Comparison of ENCODE assay signal across 1 cellular context in the genomic region with DNA sequence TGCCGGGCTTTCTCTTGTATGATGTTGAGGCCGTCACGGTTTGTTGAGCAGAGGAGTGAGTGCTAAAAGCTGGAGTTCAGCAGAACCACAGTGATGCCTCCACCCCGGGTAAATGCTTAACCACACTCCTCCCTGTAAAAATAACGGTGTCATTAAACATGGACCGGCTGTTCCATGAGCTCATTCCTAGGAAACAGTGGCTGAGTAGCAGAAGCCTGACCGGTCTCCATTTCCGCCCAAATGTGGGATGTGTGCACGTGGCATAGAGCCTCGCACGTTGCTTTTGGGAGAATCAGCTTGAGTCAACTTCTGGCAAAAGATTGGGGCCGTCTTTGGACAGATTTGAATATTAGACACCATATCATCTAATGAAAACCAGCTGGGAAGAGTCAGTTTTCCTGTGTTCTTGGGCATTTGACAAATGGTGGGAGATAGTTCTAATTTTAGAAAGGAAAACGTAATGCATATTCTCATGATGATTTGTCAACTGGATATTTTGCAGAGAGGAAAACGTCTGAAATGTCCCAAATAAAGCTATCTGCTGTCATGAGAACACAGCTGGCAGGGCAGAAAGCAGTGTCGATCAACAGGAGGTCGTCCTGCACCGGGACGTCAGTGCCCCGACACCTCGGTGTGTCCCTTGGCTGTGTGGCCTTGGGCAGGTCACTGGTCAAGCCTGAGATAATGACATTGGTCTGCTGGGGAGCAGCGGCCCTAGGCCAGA.
TF ChIP-seq lines count a peak whose summit lies in the region.

No MANE protein-coding gene starts in this region.

TF ChIP-seq in HepG2, 621 proteins besides CTCF, POLR2A, EP300 and RAD21 (continued from another document and continues in another):
- TF ChIP-seq, protein P1, sequence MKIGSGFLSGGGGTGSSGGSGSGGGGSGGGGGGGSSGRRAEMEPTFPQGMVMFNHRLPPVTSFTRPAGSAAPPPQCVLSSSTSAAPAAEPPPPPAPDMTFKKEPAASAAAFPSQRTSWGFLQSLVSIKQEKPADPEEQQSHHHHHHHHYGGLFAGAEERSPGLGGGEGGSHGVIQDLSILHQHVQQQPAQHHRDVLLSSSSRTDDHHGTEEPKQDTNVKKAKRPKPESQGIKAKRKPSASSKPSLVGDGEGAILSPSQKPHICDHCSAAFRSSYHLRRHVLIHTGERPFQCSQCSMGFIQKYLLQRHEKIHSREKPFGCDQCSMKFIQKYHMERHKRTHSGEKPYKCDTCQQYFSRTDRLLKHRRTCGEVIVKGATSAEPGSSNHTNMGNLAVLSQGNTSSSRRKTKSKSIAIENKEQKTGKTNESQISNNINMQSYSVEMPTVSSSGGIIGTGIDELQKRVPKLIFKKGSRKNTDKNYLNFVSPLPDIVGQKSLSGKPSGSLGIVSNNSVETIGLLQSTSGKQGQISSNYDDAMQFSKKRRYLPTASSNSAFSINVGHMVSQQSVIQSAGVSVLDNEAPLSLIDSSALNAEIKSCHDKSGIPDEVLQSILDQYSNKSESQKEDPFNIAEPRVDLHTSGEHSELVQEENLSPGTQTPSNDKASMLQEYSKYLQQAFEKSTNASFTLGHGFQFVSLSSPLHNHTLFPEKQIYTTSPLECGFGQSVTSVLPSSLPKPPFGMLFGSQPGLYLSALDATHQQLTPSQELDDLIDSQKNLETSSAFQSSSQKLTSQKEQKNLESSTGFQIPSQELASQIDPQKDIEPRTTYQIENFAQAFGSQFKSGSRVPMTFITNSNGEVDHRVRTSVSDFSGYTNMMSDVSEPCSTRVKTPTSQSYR (CRISPR knock-in tag; IDR thresholded peaks at IDR 0.05; ENCODE audit: borderline replicate concordance): no peak; the same call in 1 of the 2 replicates
- TF ChIP-seq, protein P2, sequence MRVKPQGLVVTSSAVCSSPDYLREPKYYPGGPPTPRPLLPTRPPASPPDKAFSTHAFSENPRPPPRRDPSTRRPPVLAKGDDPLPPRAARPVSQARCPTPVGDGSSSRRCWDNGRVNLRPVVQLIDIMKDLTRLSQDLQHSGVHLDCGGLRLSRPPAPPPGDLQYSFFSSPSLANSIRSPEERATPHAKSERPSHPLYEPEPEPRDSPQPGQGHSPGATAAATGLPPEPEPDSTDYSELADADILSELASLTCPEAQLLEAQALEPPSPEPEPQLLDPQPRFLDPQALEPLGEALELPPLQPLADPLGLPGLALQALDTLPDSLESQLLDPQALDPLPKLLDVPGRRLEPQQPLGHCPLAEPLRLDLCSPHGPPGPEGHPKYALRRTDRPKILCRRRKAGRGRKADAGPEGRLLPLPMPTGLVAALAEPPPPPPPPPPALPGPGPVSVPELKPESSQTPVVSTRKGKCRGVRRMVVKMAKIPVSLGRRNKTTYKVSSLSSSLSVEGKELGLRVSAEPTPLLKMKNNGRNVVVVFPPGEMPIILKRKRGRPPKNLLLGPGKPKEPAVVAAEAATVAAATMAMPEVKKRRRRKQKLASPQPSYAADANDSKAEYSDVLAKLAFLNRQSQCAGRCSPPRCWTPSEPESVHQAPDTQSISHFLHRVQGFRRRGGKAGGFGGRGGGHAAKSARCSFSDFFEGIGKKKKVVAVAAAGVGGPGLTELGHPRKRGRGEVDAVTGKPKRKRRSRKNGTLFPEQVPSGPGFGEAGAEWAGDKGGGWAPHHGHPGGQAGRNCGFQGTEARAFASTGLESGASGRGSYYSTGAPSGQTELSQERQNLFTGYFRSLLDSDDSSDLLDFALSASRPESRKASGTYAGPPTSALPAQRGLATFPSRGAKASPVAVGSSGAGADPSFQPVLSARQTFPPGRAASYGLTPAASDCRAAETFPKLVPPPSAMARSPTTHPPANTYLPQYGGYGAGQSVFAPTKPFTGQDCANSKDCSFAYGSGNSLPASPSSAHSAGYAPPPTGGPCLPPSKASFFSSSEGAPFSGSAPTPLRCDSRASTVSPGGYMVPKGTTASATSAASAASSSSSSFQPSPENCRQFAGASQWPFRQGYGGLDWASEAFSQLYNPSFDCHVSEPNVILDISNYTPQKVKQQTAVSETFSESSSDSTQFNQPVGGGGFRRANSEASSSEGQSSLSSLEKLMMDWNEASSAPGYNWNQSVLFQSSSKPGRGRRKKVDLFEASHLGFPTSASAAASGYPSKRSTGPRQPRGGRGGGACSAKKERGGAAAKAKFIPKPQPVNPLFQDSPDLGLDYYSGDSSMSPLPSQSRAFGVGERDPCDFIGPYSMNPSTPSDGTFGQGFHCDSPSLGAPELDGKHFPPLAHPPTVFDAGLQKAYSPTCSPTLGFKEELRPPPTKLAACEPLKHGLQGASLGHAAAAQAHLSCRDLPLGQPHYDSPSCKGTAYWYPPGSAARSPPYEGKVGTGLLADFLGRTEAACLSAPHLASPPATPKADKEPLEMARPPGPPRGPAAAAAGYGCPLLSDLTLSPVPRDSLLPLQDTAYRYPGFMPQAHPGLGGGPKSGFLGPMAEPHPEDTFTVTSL (CRISPR knock-in tag; IDR thresholded peaks at IDR 0.05; ENCODE audit: borderline replicate concordance): peak; percentile 35; the same call in 1 of the 2 replicates
- TF ChIP-seq ZNF607 (CRISPR knock-in tag; IDR thresholded peaks at IDR 0.05; ENCODE audit: borderline replicate concordance) (no peak), MBD4 (IDR thresholded peaks at IDR 0.05; ENCODE audit: borderline replicate concordance, low read length) (no peak), ZFX (CRISPR knock-in tag; IDR thresholded peaks at IDR 0.05; ENCODE audit: low read depth) (no peak; the same call in 1 of the 2 replicates), SMAD1 (CRISPR knock-in tag; IDR thresholded peaks at IDR 0.05; ENCODE audit: borderline replicate concordance, low read depth) (no peak; the same call in 1 of the 2 replicates), SKI (IDR thresholded peaks at IDR 0.05; ENCODE audit: partially characterized antibody) (peak; percentile 31), ZNF616 (CRISPR knock-in tag; IDR thresholded peaks at IDR 0.05; ENCODE audit: low read depth) (no peak), BRD4 (CRISPR knock-in tag; IDR thresholded peaks at IDR 0.05) (no peak), FLYWCH1 (CRISPR knock-in tag; IDR thresholded peaks at IDR 0.05) (no peak), ZNF660 (CRISPR knock-in tag; IDR thresholded peaks at IDR 0.05; ENCODE audit: borderline replicate concordance, low read depth) (no peak), KDM5A (IDR thresholded peaks at IDR 0.05; ENCODE audit: borderline replicate concordance, low read length) (no peak), RFX1 (IDR thresholded peaks at IDR 0.05) (no peak), ARNT2 (CRISPR knock-in tag; IDR thresholded peaks at IDR 0.05; ENCODE audit: low read depth) (no peak), FOSL1 (CRISPR knock-in tag; IDR thresholded peaks at IDR 0.05; ENCODE audit: borderline replicate concordance) (no peak), KDM6A (CRISPR knock-in tag; IDR thresholded peaks at IDR 0.05; ENCODE audit: low read depth) (no peak), STAG1 (CRISPR knock-in tag; IDR thresholded peaks at IDR 0.05) (peak; percentile 34), CBX5 (CRISPR knock-in tag; IDR thresholded peaks at IDR 0.05; ENCODE audit: borderline replicate concordance) (no peak; the same call in 1 of the 2 replicates), ZNF615 (CRISPR knock-in tag; IDR thresholded peaks at IDR 0.05; ENCODE audit: borderline replicate concordance) (no peak), YEATS2 (CRISPR knock-in tag; IDR thresholded peaks at IDR 0.05; ENCODE audit: borderline replicate concordance) (no peak), ZNF556 (CRISPR knock-in tag; IDR thresholded peaks at IDR 0.05; ENCODE audit: borderline replicate concordance) (0 out of 2 replicates have a peak, but pooled peaks have one; percentile 11), SP2 (CRISPR knock-in tag; IDR thresholded peaks at IDR 0.05) (no peak), SAFB2 (CRISPR knock-in tag; IDR thresholded peaks at IDR 0.05; ENCODE audit: borderline replicate concordance, low read depth) (no peak), HMG20A (CRISPR knock-in tag; IDR thresholded peaks at IDR 0.05; ENCODE audit: borderline replicate concordance) (no peak)
- TF ChIP-seq, protein P3, sequence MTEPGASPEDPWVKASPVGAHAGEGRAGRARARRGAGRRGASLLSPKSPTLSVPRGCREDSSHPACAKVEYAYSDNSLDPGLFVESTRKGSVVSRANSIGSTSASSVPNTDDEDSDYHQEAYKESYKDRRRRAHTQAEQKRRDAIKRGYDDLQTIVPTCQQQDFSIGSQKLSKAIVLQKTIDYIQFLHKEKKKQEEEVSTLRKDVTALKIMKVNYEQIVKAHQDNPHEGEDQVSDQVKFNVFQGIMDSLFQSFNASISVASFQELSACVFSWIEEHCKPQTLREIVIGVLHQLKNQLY (CRISPR knock-in tag; IDR thresholded peaks at IDR 0.05): peak; percentile 51; the same call in 1 of the 2 replicates
- TF ChIP-seq, protein P4, sequence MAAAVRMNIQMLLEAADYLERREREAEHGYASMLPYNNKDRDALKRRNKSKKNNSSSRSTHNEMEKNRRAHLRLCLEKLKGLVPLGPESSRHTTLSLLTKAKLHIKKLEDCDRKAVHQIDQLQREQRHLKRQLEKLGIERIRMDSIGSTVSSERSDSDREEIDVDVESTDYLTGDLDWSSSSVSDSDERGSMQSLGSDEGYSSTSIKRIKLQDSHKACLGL (CRISPR knock-in tag; IDR thresholded peaks at IDR 0.05): no peak
- TF ChIP-seq, protein P5, sequence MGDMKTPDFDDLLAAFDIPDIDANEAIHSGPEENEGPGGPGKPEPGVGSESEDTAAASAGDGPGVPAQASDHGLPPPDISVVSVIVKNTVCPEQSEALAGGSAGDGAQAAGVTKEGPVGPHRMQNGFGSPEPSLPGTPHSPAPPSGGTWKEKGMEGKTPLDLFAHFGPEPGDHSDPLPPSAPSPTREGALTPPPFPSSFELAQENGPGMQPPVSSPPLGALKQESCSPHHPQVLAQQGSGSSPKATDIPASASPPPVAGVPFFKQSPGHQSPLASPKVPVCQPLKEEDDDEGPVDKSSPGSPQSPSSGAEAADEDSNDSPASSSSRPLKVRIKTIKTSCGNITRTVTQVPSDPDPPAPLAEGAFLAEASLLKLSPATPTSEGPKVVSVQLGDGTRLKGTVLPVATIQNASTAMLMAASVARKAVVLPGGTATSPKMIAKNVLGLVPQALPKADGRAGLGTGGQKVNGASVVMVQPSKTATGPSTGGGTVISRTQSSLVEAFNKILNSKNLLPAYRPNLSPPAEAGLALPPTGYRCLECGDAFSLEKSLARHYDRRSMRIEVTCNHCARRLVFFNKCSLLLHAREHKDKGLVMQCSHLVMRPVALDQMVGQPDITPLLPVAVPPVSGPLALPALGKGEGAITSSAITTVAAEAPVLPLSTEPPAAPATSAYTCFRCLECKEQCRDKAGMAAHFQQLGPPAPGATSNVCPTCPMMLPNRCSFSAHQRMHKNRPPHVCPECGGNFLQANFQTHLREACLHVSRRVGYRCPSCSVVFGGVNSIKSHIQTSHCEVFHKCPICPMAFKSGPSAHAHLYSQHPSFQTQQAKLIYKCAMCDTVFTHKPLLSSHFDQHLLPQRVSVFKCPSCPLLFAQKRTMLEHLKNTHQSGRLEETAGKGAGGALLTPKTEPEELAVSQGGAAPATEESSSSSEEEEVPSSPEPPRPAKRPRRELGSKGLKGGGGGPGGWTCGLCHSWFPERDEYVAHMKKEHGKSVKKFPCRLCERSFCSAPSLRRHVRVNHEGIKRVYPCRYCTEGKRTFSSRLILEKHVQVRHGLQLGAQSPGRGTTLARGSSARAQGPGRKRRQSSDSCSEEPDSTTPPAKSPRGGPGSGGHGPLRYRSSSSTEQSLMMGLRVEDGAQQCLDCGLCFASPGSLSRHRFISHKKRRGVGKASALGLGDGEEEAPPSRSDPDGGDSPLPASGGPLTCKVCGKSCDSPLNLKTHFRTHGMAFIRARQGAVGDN (CRISPR knock-in tag; IDR thresholded peaks at IDR 0.05): peak; percentile 71
- TF ChIP-seq, protein P6, sequence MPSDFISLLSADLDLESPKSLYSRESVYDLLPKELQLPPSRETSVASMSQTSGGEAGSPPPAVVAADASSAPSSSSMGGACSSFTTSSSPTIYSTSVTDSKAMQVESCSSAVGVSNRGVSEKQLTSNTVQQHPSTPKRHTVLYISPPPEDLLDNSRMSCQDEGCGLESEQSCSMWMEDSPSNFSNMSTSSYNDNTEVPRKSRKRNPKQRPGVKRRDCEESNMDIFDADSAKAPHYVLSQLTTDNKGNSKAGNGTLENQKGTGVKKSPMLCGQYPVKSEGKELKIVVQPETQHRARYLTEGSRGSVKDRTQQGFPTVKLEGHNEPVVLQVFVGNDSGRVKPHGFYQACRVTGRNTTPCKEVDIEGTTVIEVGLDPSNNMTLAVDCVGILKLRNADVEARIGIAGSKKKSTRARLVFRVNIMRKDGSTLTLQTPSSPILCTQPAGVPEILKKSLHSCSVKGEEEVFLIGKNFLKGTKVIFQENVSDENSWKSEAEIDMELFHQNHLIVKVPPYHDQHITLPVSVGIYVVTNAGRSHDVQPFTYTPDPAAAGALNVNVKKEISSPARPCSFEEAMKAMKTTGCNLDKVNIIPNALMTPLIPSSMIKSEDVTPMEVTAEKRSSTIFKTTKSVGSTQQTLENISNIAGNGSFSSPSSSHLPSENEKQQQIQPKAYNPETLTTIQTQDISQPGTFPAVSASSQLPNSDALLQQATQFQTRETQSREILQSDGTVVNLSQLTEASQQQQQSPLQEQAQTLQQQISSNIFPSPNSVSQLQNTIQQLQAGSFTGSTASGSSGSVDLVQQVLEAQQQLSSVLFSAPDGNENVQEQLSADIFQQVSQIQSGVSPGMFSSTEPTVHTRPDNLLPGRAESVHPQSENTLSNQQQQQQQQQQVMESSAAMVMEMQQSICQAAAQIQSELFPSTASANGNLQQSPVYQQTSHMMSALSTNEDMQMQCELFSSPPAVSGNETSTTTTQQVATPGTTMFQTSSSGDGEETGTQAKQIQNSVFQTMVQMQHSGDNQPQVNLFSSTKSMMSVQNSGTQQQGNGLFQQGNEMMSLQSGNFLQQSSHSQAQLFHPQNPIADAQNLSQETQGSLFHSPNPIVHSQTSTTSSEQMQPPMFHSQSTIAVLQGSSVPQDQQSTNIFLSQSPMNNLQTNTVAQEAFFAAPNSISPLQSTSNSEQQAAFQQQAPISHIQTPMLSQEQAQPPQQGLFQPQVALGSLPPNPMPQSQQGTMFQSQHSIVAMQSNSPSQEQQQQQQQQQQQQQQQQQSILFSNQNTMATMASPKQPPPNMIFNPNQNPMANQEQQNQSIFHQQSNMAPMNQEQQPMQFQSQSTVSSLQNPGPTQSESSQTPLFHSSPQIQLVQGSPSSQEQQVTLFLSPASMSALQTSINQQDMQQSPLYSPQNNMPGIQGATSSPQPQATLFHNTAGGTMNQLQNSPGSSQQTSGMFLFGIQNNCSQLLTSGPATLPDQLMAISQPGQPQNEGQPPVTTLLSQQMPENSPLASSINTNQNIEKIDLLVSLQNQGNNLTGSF (CRISPR knock-in tag; IDR thresholded peaks at IDR 0.05): no peak
- TF ChIP-seq, protein P7, sequence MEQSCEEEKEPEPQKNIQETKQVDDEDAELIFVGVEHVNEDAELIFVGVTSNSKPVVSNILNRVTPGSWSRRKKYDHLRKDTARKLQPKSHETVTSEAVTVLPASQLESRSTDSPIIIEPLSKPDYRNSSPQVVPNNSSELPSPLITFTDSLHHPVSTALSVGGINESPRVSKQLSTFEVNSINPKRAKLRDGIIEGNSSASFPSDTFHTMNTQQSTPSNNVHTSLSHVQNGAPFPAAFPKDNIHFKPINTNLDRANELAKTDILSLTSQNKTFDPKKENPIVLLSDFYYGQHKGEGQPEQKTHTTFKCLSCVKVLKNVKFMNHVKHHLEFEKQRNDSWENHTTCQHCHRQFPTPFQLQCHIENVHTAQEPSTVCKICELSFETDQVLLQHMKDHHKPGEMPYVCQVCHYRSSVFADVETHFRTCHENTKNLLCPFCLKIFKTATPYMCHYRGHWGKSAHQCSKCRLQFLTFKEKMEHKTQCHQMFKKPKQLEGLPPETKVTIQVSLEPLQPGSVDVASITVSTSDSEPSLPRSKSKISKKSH (CRISPR knock-in tag; IDR thresholded peaks at IDR 0.05; ENCODE audit: borderline replicate concordance): no peak
